In the genomic region with DNA sequence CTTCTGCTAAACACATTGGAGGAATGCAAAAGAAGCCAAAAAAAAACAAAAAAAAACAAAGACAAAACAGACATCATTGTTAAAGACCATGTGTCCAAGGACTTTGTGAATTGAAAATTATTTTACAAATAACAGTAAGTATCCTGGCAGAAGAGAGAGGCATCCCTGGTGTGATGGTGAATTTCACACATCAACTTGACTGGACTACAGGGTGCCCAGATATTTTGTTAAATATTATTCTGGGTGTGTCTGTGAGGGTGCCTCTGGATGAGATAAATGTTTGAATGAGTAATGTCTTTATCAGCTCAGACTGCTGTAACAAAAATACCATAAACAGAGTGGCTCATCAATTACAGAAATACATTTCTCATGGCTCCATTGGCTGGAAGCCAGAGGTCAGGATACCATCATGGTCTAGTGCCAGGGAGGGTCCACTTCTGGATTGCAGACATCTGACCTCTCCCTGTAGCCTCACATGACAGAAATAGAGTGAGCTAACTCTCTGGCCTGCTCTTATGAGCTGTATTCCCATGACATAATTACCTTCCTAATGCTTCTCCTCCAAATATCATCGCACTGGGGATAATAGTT, we compare ENCODE assay signal across 30 cellular contexts. TPM values are rescaled to one million over a fixed set of nuclear protein-coding genes. Genes with fewer than 3 reads are reported as not detected.
"Had no signal": no experiment of that assay in that cellular context is flagged by ENCODE, and none has a peak within 500 bp of the region (broad histone marks: within the 10 kb centered on the region; RNA-seq: fewer than 3 reads in every experiment).

No MANE protein-coding gene starts in this region.

- H3K4me3 Mint-ChIP-seq: mesothelial cell of epicardium; naive B cell; natural killer cell; nephron progenitor cell; neural progenitor cell; stimulated activated effector memory CD8-positive, alpha-beta T cell treated with anti-CD3 and anti-CD28 coated beads, Interleukin-12 subunit alpha, Interleukin-12 subunit beta, amount 100 ng/mL, for 72 hours; stimulated activated naive CD8-positive, alpha-beta T cell treated with anti-CD3 and anti-CD28 coated beads, Interleukin-15, Interleukin-2, amounts not matched to agents 100 ng/mL and 50 ng/mL, for 24 hours had no signal

- H3K27ac Mint-ChIP-seq: mesothelial cell of epicardium; naive B cell; natural killer cell; nephron progenitor cell; neural progenitor cell; progenitor cell of endocrine pancreas; stimulated activated effector memory CD8-positive, alpha-beta T cell treated with anti-CD3 and anti-CD28 coated beads, Interleukin-12 subunit alpha, Interleukin-12 subunit beta, amount 100 ng/mL, for 72 hours; stimulated activated naive CD8-positive, alpha-beta T cell treated with anti-CD3 and anti-CD28 coated beads, Interleukin-15, Interleukin-2, amounts not matched to agents 100 ng/mL and 50 ng/mL, for 24 hours had no signal

- H3K4me3 ChIP-seq: hepatocyte, left ventricle myocardium inferior, lung, neural progenitor cell, spleen, tibial nerve, upper lobe of right lung, uterus had no signal

- H2AFZ ChIP-seq: hepatocyte, neural progenitor cell, parathyroid adenoma had no signal

- H3K36me3 ChIP-seq: left ventricle myocardium inferior, neural progenitor cell, neutrophil, spleen, tibial nerve, upper lobe of right lung, uterus had no signal

- H3K9me3 ChIP-seq: neutrophil, upper lobe of right lung, uterus had no signal

- H3K4me1 ChIP-seq: left ventricle myocardium inferior, neural progenitor cell, parathyroid adenoma, spleen, tibial nerve, upper lobe of right lung, uterus had no signal

- ATAC-seq: natural killer cell; right cardiac atrium; sciatic nerve; stimulated activated effector memory CD8-positive, alpha-beta T cell treated with anti-CD3 and anti-CD28 coated beads, Interleukin-12 subunit alpha, Interleukin-12 subunit beta, amount 100 ng/mL, for 72 hours; upper lobe of right lung had no signal

- H3K79me2 ChIP-seq: hepatocyte, parathyroid adenoma had no signal

- H3K4me1 Mint-ChIP-seq: mesothelial cell of epicardium; naive B cell; natural killer cell; nephron progenitor cell; stimulated activated effector memory CD8-positive, alpha-beta T cell treated with anti-CD3 and anti-CD28 coated beads, Interleukin-12 subunit alpha, Interleukin-12 subunit beta, amount 100 ng/mL, for 72 hours had no signal

- DNase-seq: islet precursor cell; left ventricle myocardium inferior; mesendoderm; naive B cell; natural killer cell; nephron progenitor cell; occipital lobe; retina; right cardiac atrium; small intestine; spleen; stimulated activated CD4-positive, alpha-beta T cell treated with anti-CD3 and anti-CD28 coated beads, Interleukin-4, amount 100 ng/mL, for 24 hours; stimulated activated naive CD4-positive, alpha-beta T cell; upper lobe of right lung; uterus had no signal

- H3K4me2 ChIP-seq: hepatocyte, neural progenitor cell had no signal

- H3K36me3 Mint-ChIP-seq: mesothelial cell of epicardium; naive B cell; stimulated activated effector memory CD8-positive, alpha-beta T cell treated with anti-CD3 and anti-CD28 coated beads, Interleukin-12 subunit alpha, Interleukin-12 subunit beta, amount 100 ng/mL, for 72 hours had no signal

- H3K9ac ChIP-seq: neural progenitor cell, parathyroid adenoma had no signal

- H3K27me3 ChIP-seq: hepatocyte, neural progenitor cell, neutrophil, spleen, tibial nerve, upper lobe of right lung, uterus had no signal

- H3K27ac ChIP-seq: hepatocyte, left ventricle myocardium inferior, neural progenitor cell, neutrophil, parathyroid adenoma, spleen, tibial nerve, upper lobe of right lung, uterus had no signal

- H3K27me3 Mint-ChIP-seq: naive B cell; progenitor cell of endocrine pancreas; stimulated activated naive CD8-positive, alpha-beta T cell treated with anti-CD3 and anti-CD28 coated beads, Interleukin-15, Interleukin-2, amounts not matched to agents 100 ng/mL and 50 ng/mL, for 24 hours had no signal

RNA-seq across cellular contexts. Expression of a gene that starts 12.2 kb away (rescaled TPM):
- total RNA-seq: hepatocyte, left ventricle myocardium inferior, lower leg skin, mononuclear cell, natural killer cell, osteocyte, right cardiac atrium, sciatic nerve, spleen, subcutaneous adipose tissue, tibial nerve, upper lobe of right lung had no signal
- polyA plus RNA-seq: hepatocyte, right cardiac atrium, small intestine, spleen had no signal
